In genomic region chr5:91101777-91102379, GRCh38 we compare ENCODE assay signal across 9 cellular contexts.
DNase-seq lines count a peak whose midpoint lies in the region; ATAC-seq and TF ChIP-seq lines count a peak whose summit lies in the region.
"Had no signal": no experiment of that assay in that cellular context is flagged by ENCODE, and none has a peak within 500 bp of the region (broad histone marks: within the 10 kb centered on the region; RNA-seq: fewer than 3 reads in every experiment).

No MANE protein-coding gene starts in this region.

- H3K4me3 ChIP-seq in DOHH2 (ENCODE audit: low read length), result no peak overlapping the region
- no peak overlapping the region for H3K4me3 ChIP-seq in fibroblast of pulmonary artery (replicated peaks; ENCODE audit: low read depth, low read length)
- H3K4me3 ChIP-seq in tibial artery, result no peak overlapping the region

- DNase-seq in HK-2 (ENCODE audit: unreplicated experiment) (peak; percentile 41), NOMO-1 treated with dmso at 0.1 percent for 144 hours (lab: John Stamatoyannopoulos, UW; ENCODE audit: unreplicated experiment) (peak; percentile 71), activated T-cell treated with anti-CD3 and anti-CD28 coated beads for 48 hours (ENCODE audit: low read depth) (peak; percentile 29), fibroblast of pulmonary artery (ENCODE audit: low read depth) (peak; percentile 93), nephron progenitor cell (peak; percentile 66), tibial artery (peak; percentile 71 to 84)

- H3K4me3 Mint-ChIP-seq in nephron progenitor cell, result no peak overlapping the region

- ATAC-seq in GM21390 (IDR thresholded peaks at IDR 0.05; ENCODE audit: unreplicated experiment), result peak; percentile 99

- no peaks in the 10 kb centered on the region for H3K9me2 ChIP-seq in DOHH2 (replicated peaks; ENCODE audit: control insufficient read depth, low read length)

- no peaks in the 10 kb centered on the region for H3K4me1 ChIP-seq in DOHH2 (ENCODE audit: control insufficient read depth, low read length)
- peaks cover 0 to 8% (median 0%) of the 10 kb centered on the region in 4 donors for H3K4me1 ChIP-seq in tibial artery

- no peaks in the 10 kb centered on the region for H3K79me2 ChIP-seq in DOHH2 (ENCODE audit: control insufficient read depth, low read length)

- peaks cover 5% of the 10 kb centered on the region for H3K27me3 Mint-ChIP-seq in nephron progenitor cell (ENCODE audit: low read depth, poor library complexity)

- peaks cover 42% of the 10 kb centered on the region for H3K4me1 Mint-ChIP-seq in nephron progenitor cell

- no peaks in the 10 kb centered on the region for H3K9me3 ChIP-seq in DOHH2 (ENCODE audit: control insufficient read depth, insufficient read depth, low read length)
- H3K9me3 ChIP-seq in tibial artery, result no peaks in the 10 kb centered on the region

- no peaks in the 10 kb centered on the region for H4K20me1 ChIP-seq in DOHH2 (ENCODE audit: control insufficient read depth, insufficient read depth, low read depth, low read length)

- H3K27ac ChIP-seq in DOHH2 (ENCODE audit: low read depth, low read length) (no peak overlapping the region), tibial artery (peak overlapping the region; percentile 24 to 36)
- H3K27ac ChIP-seq: epithelial cell of prostate had no signal

- no peak overlapping the region for H3K27ac Mint-ChIP-seq in nephron progenitor cell

- intact Hi-C loops in tibial artery (cut with DNase I; ENCODE audit: low total_unique reads), result loop anchor here (2.0 to 10.0 kb wide), 2 partner anchors 163 to 283 kb away; no protein-coding TSS in a partner anchor

- TF ChIP-seq CTCF in DOHH2 (IDR thresholded peaks at IDR 0.05; ENCODE audit: low read depth, low read length, poor library complexity, severe bottlenecking), result peak; percentile 66
- TF ChIP-seq CTCF in fibroblast of pulmonary artery (IDR thresholded peaks at IDR 0.05; ENCODE audit: low read length, missing control alignments), result peak; percentile 84
- TF ChIP-seq CTCF in nephron progenitor cell (IDR thresholded peaks at IDR 0.05), result peak; percentile 62
- peak; percentile 78 to 94 for TF ChIP-seq CTCF in tibial artery (IDR thresholded peaks at IDR 0.05)

- H3K4me2 ChIP-seq in DOHH2 (ENCODE audit: low read length), result no peak overlapping the region

- H3K9me3 Mint-ChIP-seq in nephron progenitor cell, result peaks cover 23% of the 10 kb centered on the region

- H3K36me3 ChIP-seq in DOHH2 (ENCODE audit: control insufficient read depth, low read length) (no peaks in the 10 kb centered on the region), tibial artery (no peaks in the 10 kb centered on the region)

- H3K27me3 ChIP-seq in DOHH2 (ENCODE audit: control insufficient read depth, low read length), result peaks cover 7% of the 10 kb centered on the region
- H3K27me3 ChIP-seq in tibial artery, result no peaks in the 10 kb centered on the region

- no peaks in the 10 kb centered on the region for H3F3A ChIP-seq in DOHH2 (ENCODE audit: control insufficient read depth, insufficient read depth)

- H3K36me3 Mint-ChIP-seq in nephron progenitor cell (ENCODE audit: low read depth), result peaks cover 42% of the 10 kb centered on the region

Comparison
In these comparisons a context has a peak if more than half of its experiments do, and no peak if none do; other contexts are left out.
1. DNase-seq: peak in every context shown above with its lines; median percentile 93 in fibroblast of pulmonary artery; 78 in tibial artery; 71 in NOMO-1 treated with dmso at 0.1 percent for 144 hours; 66 in nephron progenitor cell; 41 in HK-2; 29 in activated T-cell treated with anti-CD3 and anti-CD28 coated beads for 48 hours.